ENCODE assay signal across 8 cellular contexts in the genomic region with DNA sequence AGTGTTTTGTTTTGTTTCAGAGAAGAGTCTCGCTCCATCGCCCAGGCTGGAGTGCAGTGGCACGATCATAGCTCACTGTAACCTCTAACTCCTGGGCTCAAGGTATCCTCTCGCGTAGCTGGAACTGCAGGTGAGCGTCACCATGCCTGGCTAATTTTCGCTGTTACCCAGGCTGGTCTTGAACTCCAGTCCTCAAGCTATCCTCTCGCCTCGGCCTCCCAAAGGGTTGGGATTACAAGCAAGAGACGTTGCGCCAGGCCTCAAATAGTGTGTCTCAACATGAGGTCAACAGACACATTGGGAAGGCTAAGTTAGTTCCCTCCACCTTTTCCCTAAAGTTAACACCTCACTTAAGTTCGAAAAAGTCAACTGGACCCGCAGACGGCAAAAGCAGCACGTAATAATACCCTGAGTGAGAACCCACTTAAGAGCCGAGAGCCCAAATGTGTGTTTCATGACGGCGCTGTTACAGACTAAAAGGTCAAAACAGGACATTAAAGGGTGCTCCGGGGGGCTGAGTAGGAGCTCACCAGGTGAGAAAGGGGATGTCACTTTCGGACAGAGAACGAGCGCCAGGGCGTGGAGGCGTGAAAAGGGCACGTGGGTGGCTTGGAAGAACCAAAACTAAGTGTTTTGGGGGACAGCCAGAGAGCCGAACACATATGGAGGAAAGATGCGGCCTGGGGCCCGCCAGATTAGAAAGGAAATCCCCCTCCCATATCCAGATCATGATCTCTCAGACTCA. TPM values are rescaled to one million over a fixed set of nuclear protein-coding genes. Genes with fewer than 3 reads are reported as not detected.
DNase-seq lines count a peak whose midpoint lies in the region; ATAC-seq and TF ChIP-seq lines count a peak whose summit lies in the region.

No MANE protein-coding gene starts in this region.

- peak overlapping the region; percentile 96 for H3K4me2 ChIP-seq in HCT116 (ENCODE audit: low read length)

- H3K27ac Mint-ChIP-seq in activated CD4-positive, alpha-beta T cell treated with anti-CD3 and anti-CD28 coated beads for 36 hours, result peak overlapping the region; percentile 98
- peak overlapping the region; percentile 98 for H3K27ac Mint-ChIP-seq in stimulated activated memory B cell treated with anti-CD40 and anti-IgM and Interleukin-4, amounts not matched to agents 10 μg/mL and 1 μg/mL and 100 μg/mL, for 72 hours

- H3K27me3 Mint-ChIP-seq in activated CD4-positive, alpha-beta T cell treated with anti-CD3 and anti-CD28 coated beads for 36 hours, result no peaks in the 10 kb centered on the region
- H3K27me3 Mint-ChIP-seq in stimulated activated memory B cell treated with anti-CD40 and anti-IgM and Interleukin-4, amounts not matched to agents 10 μg/mL and 1 μg/mL and 100 μg/mL, for 72 hours, result no peaks in the 10 kb centered on the region

- RAD21 ChIA-PET in HCT116 (lab: Charles Lee; ENCODE audit: low non-redundant PET in 1 of 2, low total read pairs in 2 of 2, uncharacterized antibody in 2 of 2, unreplicated experiment in 2 of 2), result no interaction called here

- intact Hi-C loops in activated CD4-positive, alpha-beta T cell treated with anti-CD3 and anti-CD28 coated beads for 36 hours (cut with DNase I, micrococcal nuclease), result loop anchor here in 1 of 2 experiments (1.0 to 10.0 kb wide), 13 partner anchors 24 to 1198 kb away; a partner anchor contains a TSS
- intact Hi-C loops in HCT116 (cut with micrococcal nuclease) (no loop called here), body of pancreas (cut with DNase I) (no loop called here)

- peak overlapping the region; percentile 94 for H3K4me3 Mint-ChIP-seq in activated CD4-positive, alpha-beta T cell treated with anti-CD3 and anti-CD28 coated beads for 36 hours
- peak overlapping the region; percentile 91 for H3K4me3 Mint-ChIP-seq in stimulated activated memory B cell treated with anti-CD40 and anti-IgM and Interleukin-4, amounts not matched to agents 10 μg/mL and 1 μg/mL and 100 μg/mL, for 72 hours

- H3K9me3 Mint-ChIP-seq in activated CD4-positive, alpha-beta T cell treated with anti-CD3 and anti-CD28 coated beads for 36 hours (ENCODE audit: low read depth), result no peaks in the 10 kb centered on the region
- H3K9me3 Mint-ChIP-seq in stimulated activated memory B cell treated with anti-CD40 and anti-IgM and Interleukin-4, amounts not matched to agents 10 μg/mL and 1 μg/mL and 100 μg/mL, for 72 hours, result peaks cover 4% of the 10 kb centered on the region

- DNase-seq in activated CD4-positive, alpha-beta T cell treated with anti-CD3 and anti-CD28 coated beads for 36 hours, result peak; percentile 75
- no peak for DNase-seq in activated CD4-positive, alpha-beta T cell treated with anti-CD3 and anti-CD28 coated beads for 1 hour
- DNase-seq in HCT116 (ENCODE audit: low read depth, low spot score), result no peak
- peak; percentile 66 for DNase-seq in MV-4-11 (lab: John Stamatoyannopoulos, UW)
- DNase-seq in body of pancreas, result peak in 2 of 4 donors; percentile 20 to 23
- peak; percentile 34 for DNase-seq in left kidney (ENCODE audit: low read depth, low spot score)
- no peak for DNase-seq in activated effector memory CD4-positive, alpha-beta T cell treated with Interleukin-2 at 50 U/mL for 16 hours

- CTCF ChIA-PET in activated CD4-positive, alpha-beta T cell treated with anti-CD3 and anti-CD28 coated beads for 36 hours (lab: Charles Lee), result interaction anchor here (0.6 to 1.4 kb wide), 7 partner anchors 9 to 999 kb away, joined by 3 to 4 read pairs (median 3); no protein-coding TSS in a partner anchor
- CTCF ChIA-PET in HCT116 (lab: Charles Lee), result no interaction called here

- TF ChIP-seq CTCF in HCT116 (IDR thresholded peaks at IDR 0.05 in 2 of 3, conservative IDR thresholded peaks at IDR 0.05 in 1 of 3; ENCODE audit: borderline replicate concordance in 1 of 3, insufficient read depth in 1 of 3, low read depth in 2 of 3, low read length in 2 of 3) (no peak), body of pancreas (IDR thresholded peaks at IDR 0.05) (no peak)

- no peak overlapping the region for H2AFZ ChIP-seq in HCT116 (ENCODE audit: low read depth, low read length, poor library complexity, severe bottlenecking)

- H3K27me3 ChIP-seq in HCT116 (ENCODE audit: insufficient read depth, low read length), result no peaks in the 10 kb centered on the region
- no peaks in the 10 kb centered on the region for H3K27me3 ChIP-seq in body of pancreas

- H3K9ac ChIP-seq in HCT116 (ENCODE audit: low read length), result peak overlapping the region; percentile 95

- TF ChIP-seq RAD21 in HCT116 (IDR thresholded peaks at IDR 0.05; ENCODE audit: low read depth), result no peak

- POLR2A ChIA-PET in activated CD4-positive, alpha-beta T cell treated with anti-CD3 and anti-CD28 coated beads for 36 hours (lab: Charles Lee), result interaction anchor here (0.6 to 2.4 kb wide), 6 partner anchors 11 to 500 kb away, joined by 3 to 18 read pairs (median 4); no protein-coding TSS in a partner anchor
- POLR2A ChIA-PET in HCT116 (lab: Charles Lee), result interaction anchor here (1.0 kb wide), 1 partner anchor 10 kb away, joined by 3 read pairs; no protein-coding TSS in a partner anchor

- TSS peak; percentile 76 for BruUV-seq in HCT116 (replicated peaks; lab: Mats Ljungman, UMichigan)

- no peaks in the 10 kb centered on the region for H3K9me2 ChIP-seq in HCT116 (ENCODE audit: insufficient read depth)

- H3K9me3 ChIP-seq in HCT116 (ENCODE audit: control insufficient read depth in 1 of 2, insufficient read depth in 1 of 2, low read depth in 1 of 2, low read length in 2 of 2) (no peaks in the 10 kb centered on the region), body of pancreas (no peaks in the 10 kb centered on the region)

- no peaks in the 10 kb centered on the region for H3K36me3 ChIP-seq in HCT116 (ENCODE audit: control insufficient read depth in 1 of 2, insufficient read depth in 2 of 2, low read length in 2 of 2)
- no peaks in the 10 kb centered on the region for H3K36me3 ChIP-seq in body of pancreas (replicated peaks in 1 of 2; ENCODE audit: insufficient read depth in 1 of 2, low read depth in 2 of 2)

- TF ChIP-seq POLR2A in HCT116 (IDR thresholded peaks at IDR 0.05; ENCODE audit: borderline replicate concordance, extremely low read depth, insufficient read depth, insufficient read length), result no peak
- no peak for TF ChIP-seq POLR2A in body of pancreas (IDR thresholded peaks at IDR 0.05)

- H3K36me3 Mint-ChIP-seq in activated CD4-positive, alpha-beta T cell treated with anti-CD3 and anti-CD28 coated beads for 36 hours (ENCODE audit: low read depth), result peaks cover 32% of the 10 kb centered on the region
- peaks cover 29% of the 10 kb centered on the region for H3K36me3 Mint-ChIP-seq in stimulated activated memory B cell treated with anti-CD40 and anti-IgM and Interleukin-4, amounts not matched to agents 10 μg/mL and 1 μg/mL and 100 μg/mL, for 72 hours

- no peaks in the 10 kb centered on the region for H4K20me1 ChIP-seq in HCT116 (ENCODE audit: insufficient read depth)

- peaks cover 9 to 25% of the 10 kb centered on the region in 2 experiments; a peak in 3 of 4 replicates for H3K4me1 ChIP-seq in HCT116 (ENCODE audit: control insufficient read depth in 1 of 2, insufficient read depth in 2 of 2, low read length in 2 of 2)
- peaks cover 55% of the 10 kb centered on the region for H3K4me1 ChIP-seq in body of pancreas

- ATAC-seq in activated CD4-positive, alpha-beta T cell treated with anti-CD3 and anti-CD28 coated beads for 36 hours, result peak; percentile 48
- peak; percentile 50 for ATAC-seq in HCT116
- ATAC-seq in body of pancreas, result peak; percentile 40
- ATAC-seq in stimulated activated memory B cell treated with anti-CD40 and anti-IgM and Interleukin-4, amounts not matched to agents 10 μg/mL and 1 μg/mL and 100 μg/mL, for 72 hours, result peak; percentile 80

- H3K79me2 ChIP-seq in HCT116 (ENCODE audit: insufficient read depth, low read length), result peaks cover 97% of the 10 kb centered on the region

- 16 to 19% methylated on average over 28 of the region's 28 CpGs for WGBS in body of pancreas, 2 donors

- peaks cover 69% of the 10 kb centered on the region for H3K4me1 Mint-ChIP-seq in activated CD4-positive, alpha-beta T cell treated with anti-CD3 and anti-CD28 coated beads for 36 hours
- H3K4me1 Mint-ChIP-seq in stimulated activated memory B cell treated with anti-CD40 and anti-IgM and Interleukin-4, amounts not matched to agents 10 μg/mL and 1 μg/mL and 100 μg/mL, for 72 hours, result peaks cover 61% of the 10 kb centered on the region

- H3K27ac ChIP-seq in HCT116 (ENCODE audit: low read depth, low read length), result peak overlapping the region; percentile 86
- H3K27ac ChIP-seq in body of pancreas, result peak overlapping the region; percentile 90 to 97 (median 94)

- H3K4me3 ChIP-seq in HCT116 (replicated peaks in 1 of 2; ENCODE audit: low read depth in 1 of 2, low read length in 2 of 2) (peak overlapping the region; percentile 93 to 95), body of pancreas (peak overlapping the region; percentile 43 to 97)

TF ChIP-seq in HCT116, 20 proteins besides CTCF, POLR2A, EP300 and RAD21 (continues in another document):
- TF ChIP-seq SRF (IDR thresholded peaks at IDR 0.05; ENCODE audit: low read depth) (no peak), SP1 (IDR thresholded peaks at IDR 0.05; ENCODE audit: low read depth) (no peak), POLR2AphosphoS5 (IDR thresholded peaks at IDR 0.05; ENCODE audit: low read depth, low read length) (no peak)
- TF ChIP-seq, protein P1, sequence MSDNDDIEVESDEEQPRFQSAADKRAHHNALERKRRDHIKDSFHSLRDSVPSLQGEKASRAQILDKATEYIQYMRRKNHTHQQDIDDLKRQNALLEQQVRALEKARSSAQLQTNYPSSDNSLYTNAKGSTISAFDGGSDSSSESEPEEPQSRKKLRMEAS (IDR thresholded peaks at IDR 0.05), result no peak; the same call in 1 of the 2 replicates

RNA-seq across cellular contexts. Expression of a gene that starts 0.5 kb away (rescaled TPM):
- total RNA-seq in activated CD4-positive, alpha-beta T cell treated with anti-CD3 and anti-CD28 coated beads for 36 hours, result 10 to 100 TPM; 35.6 to 36.7 TPM
- 26.9 TPM for total RNA-seq in HCT116 (2021; ENCODE audit: unreplicated experiment)
- 14.5 and 16.3 TPM in 2 replicates for polyA plus RNA-seq in HCT116 (2012)
- total RNA-seq in body of pancreas, result 10 to 100 TPM; 12.2 to 14.0 TPM

RNA-seq across cellular contexts. Expression of a gene that starts 0.8 kb away (rescaled TPM):
- 10 to 100 TPM; 29.9 to 36.4 TPM for total RNA-seq in activated CD4-positive, alpha-beta T cell treated with anti-CD3 and anti-CD28 coated beads for 36 hours
- total RNA-seq in HCT116 (2021; ENCODE audit: unreplicated experiment) (30.7 TPM), body of pancreas (10 to 100 TPM in 1 of 2 donors, 1 to 10 TPM in 1; 8.8 to 12.5 TPM)
- 10.2 and 14.2 TPM in 2 replicates for polyA plus RNA-seq in HCT116 (2012)

Comparison
In these comparisons a context has a peak if more than half of its experiments do, and no peak if none do; other contexts are left out.
1. DNase-seq: peak in activated CD4-positive, alpha-beta T cell treated with anti-CD3 and anti-CD28 coated beads for 36 hours (single experiment), MV-4-11 (single experiment) and left kidney (single experiment); none in activated CD4-positive, alpha-beta T cell treated with anti-CD3 and anti-CD28 coated beads for 1 hour (single experiment), HCT116 (single experiment) and activated effector memory CD4-positive, alpha-beta T cell treated with Interleukin-2 at 50 U/mL for 16 hours (single experiment).
2. Peak in every context shown above with its lines, with median percentiles within 50 percentile points of each other: ATAC-seq.